ENCODE assay signal across 8 cellular contexts in genomic region chr1:247209306-247209900, GRCh38. TPM values are rescaled to one million over a fixed set of nuclear protein-coding genes. Genes with fewer than 3 reads are reported as not detected.
DNase-seq lines count a peak whose midpoint lies in the region; ATAC-seq and TF ChIP-seq lines count a peak whose summit lies in the region.

No MANE protein-coding gene starts in this region.

- no peak for ATAC-seq in GM18858 (IDR thresholded peaks at IDR 0.05; ENCODE audit: unreplicated experiment)

- H3K27me3 ChIP-seq in iPS-20b (ENCODE audit: insufficient read depth, low read length) (no peaks in the 10 kb centered on the region), suprapubic skin (no peaks in the 10 kb centered on the region)

- peak overlapping the region; percentile 84; the same call in 1 of the 2 replicates for H3K9ac ChIP-seq in iPS-20b (ENCODE audit: low read depth, low read length)

- H3K27ac ChIP-seq in iPS-20b (ENCODE audit: low read length) (no peak overlapping the region), suprapubic skin (no peak overlapping the region)

- H3K4me1 ChIP-seq in iPS-20b (ENCODE audit: insufficient read depth, low read length), result peaks cover 7% of the 10 kb centered on the region
- peaks cover 22% of the 10 kb centered on the region for H3K4me1 ChIP-seq in suprapubic skin

- no peak for TF ChIP-seq CTCF in suprapubic skin (IDR thresholded peaks at IDR 0.05)

- H3K4me1 Mint-ChIP-seq in activated CD4-positive, alpha-beta T cell treated with anti-CD3 and anti-CD28 coated beads, Interleukin-2, amount 10 ng/mL, durations not matched to agents 24 days and 14 days, result peaks cover 33% of the 10 kb centered on the region
- H3K4me1 Mint-ChIP-seq in activated CD4-positive, alpha-beta memory T cell treated with anti-CD3 and anti-CD28 coated beads for 36 hours (ENCODE audit: low read depth), result peaks cover 65% of the 10 kb centered on the region

- WGBS in suprapubic skin, result 41% methylated on average over 3 of the region's 3 CpGs

- peaks cover 13% of the 10 kb centered on the region for H3K9me3 Mint-ChIP-seq in activated CD4-positive, alpha-beta T cell treated with anti-CD3 and anti-CD28 coated beads, Interleukin-2, amount 10 ng/mL, durations not matched to agents 24 days and 14 days
- H3K9me3 Mint-ChIP-seq in activated CD4-positive, alpha-beta memory T cell treated with anti-CD3 and anti-CD28 coated beads for 36 hours, result peaks cover 6% of the 10 kb centered on the region

- TF ChIP-seq EP300 in suprapubic skin (IDR thresholded peaks at IDR 0.05), result no peak

- H3K36me3 ChIP-seq in iPS-20b (ENCODE audit: insufficient read depth, low read depth, low read length) (peaks cover 6% of the 10 kb centered on the region; the same call in 1 of the 2 replicates), suprapubic skin (peaks cover 6% of the 10 kb centered on the region)

- H3K4me3 ChIP-seq in iPS-20b (ENCODE audit: low read length), result peak overlapping the region; percentile 87
- H3K4me3 ChIP-seq in suprapubic skin, result peak overlapping the region; percentile 87

- intact Hi-C loops in activated CD4-positive, alpha-beta T cell treated with anti-CD3 and anti-CD28 coated beads, Interleukin-2, amount 10 ng/mL, durations not matched to agents 24 days and 14 days (cut with micrococcal nuclease), result no loop called here
- intact Hi-C loops in activated CD4-positive, alpha-beta memory T cell treated with anti-CD3 and anti-CD28 coated beads for 36 hours (cut with micrococcal nuclease), result no loop called here

- TF ChIP-seq POLR2A in suprapubic skin (IDR thresholded peaks at IDR 0.05), result no peak

- H3K36me3 Mint-ChIP-seq in activated CD4-positive, alpha-beta T cell treated with anti-CD3 and anti-CD28 coated beads, Interleukin-2, amount 10 ng/mL, durations not matched to agents 24 days and 14 days (ENCODE audit: low read depth), result peaks cover 49% of the 10 kb centered on the region
- peaks cover 43% of the 10 kb centered on the region for H3K36me3 Mint-ChIP-seq in activated CD4-positive, alpha-beta memory T cell treated with anti-CD3 and anti-CD28 coated beads for 36 hours

- POLR2A ChIA-PET in activated CD4-positive, alpha-beta memory T cell treated with anti-CD3 and anti-CD28 coated beads for 36 hours (lab: Charles Lee), result interaction anchor here (0.5 to 1.4 kb wide), 4 partner anchors 13 to 278 kb away, joined by 4 to 7 read pairs (median 5); partner anchors contain the start of genes AHCTF1 and ZNF496

- peak overlapping the region; percentile 95 for H3K4me3 Mint-ChIP-seq in activated CD4-positive, alpha-beta T cell treated with anti-CD3 and anti-CD28 coated beads, Interleukin-2, amount 10 ng/mL, durations not matched to agents 24 days and 14 days
- H3K4me3 Mint-ChIP-seq in activated CD4-positive, alpha-beta memory T cell treated with anti-CD3 and anti-CD28 coated beads for 36 hours, result peak overlapping the region; percentile 90

- no peaks in the 10 kb centered on the region for H3K9me3 ChIP-seq in iPS-20b (ENCODE audit: insufficient read depth, low read depth, low read length)
- H3K9me3 ChIP-seq in suprapubic skin, result no peaks in the 10 kb centered on the region

- peak; percentile 62 for DNase-seq in activated CD4-positive, alpha-beta T cell treated with anti-CD3 and anti-CD28 coated beads, Interleukin-2, amount 10 ng/mL, durations not matched to agents 24 days and 14 days
- DNase-seq in activated CD4-positive, alpha-beta T cell treated with anti-CD3 and anti-CD28 coated beads, Interleukin-2, amount 50 U/mL, for 48 hours, result no peak
- DNase-seq in activated CD4-positive, alpha-beta memory T cell treated with anti-CD3 and anti-CD28 coated beads for 36 hours, result no peak
- no peak for DNase-seq in suprapubic skin (ENCODE audit: low spot score in 2 of 2)
- no peak for DNase-seq in NCI-H1048 (lab: John Stamatoyannopoulos, UW)
- no peak for DNase-seq in NCI-H2107 (lab: John Stamatoyannopoulos, UW)

- CTCF ChIA-PET in activated CD4-positive, alpha-beta memory T cell treated with anti-CD3 and anti-CD28 coated beads for 36 hours (lab: Charles Lee), result interaction anchor here (1.0 kb wide), 2 partner anchors 85 to 277 kb away, joined by 4 to 5 read pairs; no protein-coding TSS in a partner anchor

- H3K27me3 Mint-ChIP-seq in activated CD4-positive, alpha-beta T cell treated with anti-CD3 and anti-CD28 coated beads, Interleukin-2, amount 10 ng/mL, durations not matched to agents 24 days and 14 days, result peaks cover 2% of the 10 kb centered on the region
- H3K27me3 Mint-ChIP-seq in activated CD4-positive, alpha-beta memory T cell treated with anti-CD3 and anti-CD28 coated beads for 36 hours, result no peaks in the 10 kb centered on the region

- peak overlapping the region; percentile 34 for H3K27ac Mint-ChIP-seq in activated CD4-positive, alpha-beta T cell treated with anti-CD3 and anti-CD28 coated beads, Interleukin-2, amount 10 ng/mL, durations not matched to agents 24 days and 14 days
- H3K27ac Mint-ChIP-seq in activated CD4-positive, alpha-beta memory T cell treated with anti-CD3 and anti-CD28 coated beads for 36 hours, result peak overlapping the region; percentile 96

RNA-seq across cellular contexts. Expression of gene ZNF124, which starts 37.6 kb away (rescaled TPM):
- total RNA-seq in activated CD4-positive, alpha-beta T cell treated with anti-CD3 and anti-CD28 coated beads, Interleukin-2, amount 10 ng/mL, durations not matched to agents 24 days and 14 days, result 14.9 and 18.5 TPM in 2 replicates
- 10 to 100 TPM; 10.8 to 11.8 TPM for total RNA-seq in activated CD4-positive, alpha-beta memory T cell treated with anti-CD3 and anti-CD28 coated beads for 36 hours
- total RNA-seq in suprapubic skin, result 10 to 100 TPM; 12.6 to 15.1 (median 14.4) TPM

RNA-seq across cellular contexts. Expression of gene VN1R5, which starts 46.5 kb away (rescaled TPM):
- total RNA-seq in activated CD4-positive, alpha-beta T cell treated with anti-CD3 and anti-CD28 coated beads, Interleukin-2, amount 10 ng/mL, durations not matched to agents 24 days and 14 days, result not detected in 2 replicates
- not detected for total RNA-seq in activated CD4-positive, alpha-beta memory T cell treated with anti-CD3 and anti-CD28 coated beads for 36 hours
- not detected for total RNA-seq in suprapubic skin
